1 cellular context compared by ENCODE assay signal in the genomic region with DNA sequence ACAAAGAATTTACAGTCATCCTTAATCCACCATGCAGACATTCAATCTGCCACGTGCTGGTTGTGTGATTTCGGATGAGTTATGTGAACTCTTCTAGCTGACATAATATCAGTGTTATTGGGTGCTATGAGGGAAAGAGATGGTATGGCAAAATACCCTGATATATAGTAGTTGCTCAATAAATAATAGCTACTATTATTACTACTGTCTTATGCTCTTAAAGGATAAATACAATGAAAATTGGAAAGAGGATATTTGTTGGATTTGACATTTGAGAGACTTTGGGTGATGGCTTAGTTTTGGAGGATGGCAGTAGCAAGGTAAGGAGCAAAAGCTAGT.
TF ChIP-seq lines count a peak whose summit lies in the region.

No MANE protein-coding gene starts in this region.

TF ChIP-seq in K562, 482 proteins besides CTCF, POLR2A, EP300 and RAD21 (continued from another document):
- TF ChIP-seq, protein P1, sequence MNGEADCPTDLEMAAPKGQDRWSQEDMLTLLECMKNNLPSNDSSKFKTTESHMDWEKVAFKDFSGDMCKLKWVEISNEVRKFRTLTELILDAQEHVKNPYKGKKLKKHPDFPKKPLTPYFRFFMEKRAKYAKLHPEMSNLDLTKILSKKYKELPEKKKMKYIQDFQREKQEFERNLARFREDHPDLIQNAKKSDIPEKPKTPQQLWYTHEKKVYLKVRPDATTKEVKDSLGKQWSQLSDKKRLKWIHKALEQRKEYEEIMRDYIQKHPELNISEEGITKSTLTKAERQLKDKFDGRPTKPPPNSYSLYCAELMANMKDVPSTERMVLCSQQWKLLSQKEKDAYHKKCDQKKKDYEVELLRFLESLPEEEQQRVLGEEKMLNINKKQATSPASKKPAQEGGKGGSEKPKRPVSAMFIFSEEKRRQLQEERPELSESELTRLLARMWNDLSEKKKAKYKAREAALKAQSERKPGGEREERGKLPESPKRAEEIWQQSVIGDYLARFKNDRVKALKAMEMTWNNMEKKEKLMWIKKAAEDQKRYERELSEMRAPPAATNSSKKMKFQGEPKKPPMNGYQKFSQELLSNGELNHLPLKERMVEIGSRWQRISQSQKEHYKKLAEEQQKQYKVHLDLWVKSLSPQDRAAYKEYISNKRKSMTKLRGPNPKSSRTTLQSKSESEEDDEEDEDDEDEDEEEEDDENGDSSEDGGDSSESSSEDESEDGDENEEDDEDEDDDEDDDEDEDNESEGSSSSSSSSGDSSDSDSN (IDR thresholded peaks at IDR 0.05; ENCODE audit: borderline replicate concordance in 1 of 2, low read depth in 2 of 2, low read length in 2 of 2): no peak
- TF ChIP-seq SRSF7 (optimal IDR thresholded peaks at IDR 0.05; ENCODE audit: low read depth, low read length) (no peak), HEY1 (CRISPR knock-in tag; IDR thresholded peaks at IDR 0.05; ENCODE audit: borderline replicate concordance) (no peak), SRSF3 (IDR thresholded peaks at IDR 0.05; ENCODE audit: insufficient read depth, low read length) (no peak), ZNF165 (CRISPR knock-in tag; IDR thresholded peaks at IDR 0.05; ENCODE audit: borderline replicate concordance) (no peak), BRD4 (IDR thresholded peaks at IDR 0.05) (no peak), BDP1 (IDR thresholded peaks at IDR 0.05; ENCODE audit: insufficient read depth, insufficient read length) (no peak), SMARCA5 (IDR thresholded peaks at IDR 0.05) (0 out of 2 replicates have a peak, but pooled peaks have one; percentile 45), ZNF274 (IDR thresholded peaks at IDR 0.05; ENCODE audit: borderline replicate concordance, low read depth, low read length) (no peak), ZNF263 (CRISPR knock-in tag; IDR thresholded peaks at IDR 0.05; ENCODE audit: borderline replicate concordance) (peak; percentile 95; the same call in 1 of the 2 replicates), ELF1 (tag; IDR thresholded peaks at IDR 0.05) (no peak), ZNF57 (CRISPR knock-in tag; IDR thresholded peaks at IDR 0.05) (no peak), NFYB (IDR thresholded peaks at IDR 0.05; ENCODE audit: extremely low read depth, insufficient read length) (no peak), NFE2 (IDR thresholded peaks at IDR 0.05; ENCODE audit: low read depth) (no peak), ZNF75A (CRISPR knock-in tag; IDR thresholded peaks at IDR 0.05) (no peak), SP1 (CRISPR knock-in tag; IDR thresholded peaks at IDR 0.05) (no peak), ZNF583 (CRISPR knock-in tag; IDR thresholded peaks at IDR 0.05) (no peak), MAFK (IDR thresholded peaks at IDR 0.05; ENCODE audit: low read length) (no peak), KLF1 (tag; IDR thresholded peaks at IDR 0.05) (no peak)
- TF ChIP-seq, protein P2, sequence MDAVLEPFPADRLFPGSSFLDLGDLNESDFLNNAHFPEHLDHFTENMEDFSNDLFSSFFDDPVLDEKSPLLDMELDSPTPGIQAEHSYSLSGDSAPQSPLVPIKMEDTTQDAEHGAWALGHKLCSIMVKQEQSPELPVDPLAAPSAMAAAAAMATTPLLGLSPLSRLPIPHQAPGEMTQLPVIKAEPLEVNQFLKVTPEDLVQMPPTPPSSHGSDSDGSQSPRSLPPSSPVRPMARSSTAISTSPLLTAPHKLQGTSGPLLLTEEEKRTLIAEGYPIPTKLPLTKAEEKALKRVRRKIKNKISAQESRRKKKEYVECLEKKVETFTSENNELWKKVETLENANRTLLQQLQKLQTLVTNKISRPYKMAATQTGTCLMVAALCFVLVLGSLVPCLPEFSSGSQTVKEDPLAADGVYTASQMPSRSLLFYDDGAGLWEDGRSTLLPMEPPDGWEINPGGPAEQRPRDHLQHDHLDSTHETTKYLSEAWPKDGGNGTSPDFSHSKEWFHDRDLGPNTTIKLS (IDR thresholded peaks at IDR 0.05; ENCODE audit: borderline replicate concordance, low read depth): no peak
- TF ChIP-seq, protein P3, sequence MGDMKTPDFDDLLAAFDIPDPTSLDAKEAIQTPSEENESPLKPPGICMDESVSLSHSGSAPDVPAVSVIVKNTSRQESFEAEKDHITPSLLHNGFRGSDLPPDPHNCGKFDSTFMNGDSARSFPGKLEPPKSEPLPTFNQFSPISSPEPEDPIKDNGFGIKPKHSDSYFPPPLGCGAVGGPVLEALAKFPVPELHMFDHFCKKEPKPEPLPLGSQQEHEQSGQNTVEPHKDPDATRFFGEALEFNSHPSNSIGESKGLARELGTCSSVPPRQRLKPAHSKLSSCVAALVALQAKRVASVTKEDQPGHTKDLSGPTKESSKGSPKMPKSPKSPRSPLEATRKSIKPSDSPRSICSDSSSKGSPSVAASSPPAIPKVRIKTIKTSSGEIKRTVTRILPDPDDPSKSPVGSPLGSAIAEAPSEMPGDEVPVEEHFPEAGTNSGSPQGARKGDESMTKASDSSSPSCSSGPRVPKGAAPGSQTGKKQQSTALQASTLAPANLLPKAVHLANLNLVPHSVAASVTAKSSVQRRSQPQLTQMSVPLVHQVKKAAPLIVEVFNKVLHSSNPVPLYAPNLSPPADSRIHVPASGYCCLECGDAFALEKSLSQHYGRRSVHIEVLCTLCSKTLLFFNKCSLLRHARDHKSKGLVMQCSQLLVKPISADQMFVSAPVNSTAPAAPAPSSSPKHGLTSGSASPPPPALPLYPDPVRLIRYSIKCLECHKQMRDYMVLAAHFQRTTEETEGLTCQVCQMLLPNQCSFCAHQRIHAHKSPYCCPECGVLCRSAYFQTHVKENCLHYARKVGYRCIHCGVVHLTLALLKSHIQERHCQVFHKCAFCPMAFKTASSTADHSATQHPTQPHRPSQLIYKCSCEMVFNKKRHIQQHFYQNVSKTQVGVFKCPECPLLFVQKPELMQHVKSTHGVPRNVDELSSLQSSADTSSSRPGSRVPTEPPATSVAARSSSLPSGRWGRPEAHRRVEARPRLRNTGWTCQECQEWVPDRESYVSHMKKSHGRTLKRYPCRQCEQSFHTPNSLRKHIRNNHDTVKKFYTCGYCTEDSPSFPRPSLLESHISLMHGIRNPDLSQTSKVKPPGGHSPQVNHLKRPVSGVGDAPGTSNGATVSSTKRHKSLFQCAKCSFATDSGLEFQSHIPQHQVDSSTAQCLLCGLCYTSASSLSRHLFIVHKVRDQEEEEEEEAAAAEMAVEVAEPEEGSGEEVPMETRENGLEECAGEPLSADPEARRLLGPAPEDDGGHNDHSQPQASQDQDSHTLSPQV (IDR thresholded peaks at IDR 0.05): no peak
- TF ChIP-seq, protein P4, sequence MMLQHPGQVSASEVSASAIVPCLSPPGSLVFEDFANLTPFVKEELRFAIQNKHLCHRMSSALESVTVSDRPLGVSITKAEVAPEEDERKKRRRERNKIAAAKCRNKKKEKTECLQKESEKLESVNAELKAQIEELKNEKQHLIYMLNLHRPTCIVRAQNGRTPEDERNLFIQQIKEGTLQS (IDR thresholded peaks at IDR 0.05): no peak
- TF ChIP-seq, protein P4 (CRISPR knock-in tag; conservative IDR thresholded peaks at IDR 0.05): no peak
